Comparison of ENCODE assay signal across 8 cellular contexts in the genomic region with DNA sequence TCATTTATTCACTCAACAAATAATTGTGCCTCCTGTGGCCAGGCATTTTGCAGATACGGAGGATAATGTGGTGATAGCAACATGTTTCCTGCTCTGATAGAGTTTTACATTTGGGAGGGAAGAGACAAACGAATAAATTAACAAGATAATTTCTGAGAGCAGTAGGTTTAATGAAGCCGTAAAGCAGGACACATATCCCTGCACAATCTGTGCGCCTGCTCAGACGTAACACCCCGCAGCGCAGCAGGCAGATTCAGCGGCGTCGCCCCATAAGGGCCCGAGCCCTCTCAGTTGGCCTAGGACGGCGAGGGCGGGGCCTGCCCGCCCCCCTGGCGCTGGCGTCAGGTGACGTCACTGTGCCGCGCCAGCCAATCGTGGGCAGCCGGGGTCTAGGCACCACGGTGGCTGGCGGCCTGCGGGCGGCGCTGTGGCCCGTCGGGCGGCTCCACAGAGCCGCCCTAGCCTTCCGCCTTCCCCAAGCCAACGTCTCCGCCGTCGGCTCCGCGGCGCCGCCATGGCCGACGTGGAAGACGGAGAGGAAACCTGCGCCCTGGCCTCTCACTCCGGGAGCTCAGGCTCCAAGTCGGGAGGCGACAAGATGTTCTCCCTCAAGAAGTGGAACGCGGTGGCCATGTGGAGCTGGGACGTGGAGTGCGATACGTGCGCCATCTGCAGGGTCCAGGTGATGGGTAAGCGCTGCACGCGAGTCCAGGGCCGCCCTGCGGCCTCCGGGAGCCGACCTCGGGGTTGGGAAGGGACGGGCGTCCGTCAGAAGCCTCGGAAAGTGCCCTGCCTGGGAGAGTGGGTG.
DNase-seq lines count a peak whose midpoint lies in the region; ATAC-seq lines count a peak whose summit lies in the region.

TSS of gene RNF7 (plus strand) at position 471 of the 808 bp plus-strand sequence. CDS start at position 515, 44 bp downstream.

- DNase-seq in AG20443 (ENCODE audit: low spot score) (peak; percentile 99), NCI-H345 treated with DMSO at 0.1 percent for 48 hours (lab: John Stamatoyannopoulos, UW; ENCODE audit: unreplicated experiment) (peak; percentile 72), iris pigment epithelial cell (ENCODE audit: low read depth) (peak; percentile 94)
- DNase-seq in activated CD4-positive, CD25-positive, alpha-beta regulatory T cell (lab: John Stamatoyannopoulos, UW): peak; percentile 88 to 98 (median 94)
- DNase-seq in central memory CD4-positive, alpha-beta T cell: peak; percentile 98
- peak; percentile 94 for DNase-seq in stimulated activated CD4-positive, alpha-beta T cell treated with anti-CD3 and anti-CD28 coated beads, Interleukin-12 subunit alpha, Interleukin-12 subunit beta, amount 100 ng/mL, for 4 hours

- peak; percentile 94 for ATAC-seq in GM19025 (IDR thresholded peaks at IDR 0.05; ENCODE audit: low read depth, unreplicated experiment)
- peak; percentile 94 for ATAC-seq in HG03342 (IDR thresholded peaks at IDR 0.05; ENCODE audit: unreplicated experiment)

Comparison
In these comparisons a context has a peak if more than half of its experiments do, and no peak if none do; other contexts are left out.
1. Peak in every context shown above with its lines: DNase-seq and ATAC-seq.